Comparison of ENCODE assay signal across 1 cellular context in the genomic region with DNA sequence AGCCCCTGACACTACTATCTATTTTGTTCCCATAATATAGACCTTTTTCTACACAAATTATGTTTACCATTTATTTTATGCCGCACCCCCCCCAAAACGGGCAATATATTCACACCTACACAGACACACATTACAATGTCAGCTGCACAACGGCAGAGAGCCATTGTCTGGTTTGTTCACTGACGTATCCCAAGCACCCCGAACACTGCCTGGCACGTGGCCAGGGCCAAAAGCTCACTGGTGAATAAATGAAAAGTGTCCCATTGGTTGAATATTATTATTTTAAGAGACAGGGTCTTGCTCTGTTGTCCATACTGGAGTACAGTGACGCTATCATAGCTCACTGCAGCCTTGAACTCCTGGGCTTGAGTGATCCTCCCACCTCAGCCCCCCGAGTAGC.
TF ChIP-seq lines count a peak whose summit lies in the region.

No MANE protein-coding gene starts in this region.

TF ChIP-seq in GM23338, 12 proteins besides CTCF, POLR2A, EP300 and RAD21 (continued from another document):
- TF ChIP-seq, protein P1, sequence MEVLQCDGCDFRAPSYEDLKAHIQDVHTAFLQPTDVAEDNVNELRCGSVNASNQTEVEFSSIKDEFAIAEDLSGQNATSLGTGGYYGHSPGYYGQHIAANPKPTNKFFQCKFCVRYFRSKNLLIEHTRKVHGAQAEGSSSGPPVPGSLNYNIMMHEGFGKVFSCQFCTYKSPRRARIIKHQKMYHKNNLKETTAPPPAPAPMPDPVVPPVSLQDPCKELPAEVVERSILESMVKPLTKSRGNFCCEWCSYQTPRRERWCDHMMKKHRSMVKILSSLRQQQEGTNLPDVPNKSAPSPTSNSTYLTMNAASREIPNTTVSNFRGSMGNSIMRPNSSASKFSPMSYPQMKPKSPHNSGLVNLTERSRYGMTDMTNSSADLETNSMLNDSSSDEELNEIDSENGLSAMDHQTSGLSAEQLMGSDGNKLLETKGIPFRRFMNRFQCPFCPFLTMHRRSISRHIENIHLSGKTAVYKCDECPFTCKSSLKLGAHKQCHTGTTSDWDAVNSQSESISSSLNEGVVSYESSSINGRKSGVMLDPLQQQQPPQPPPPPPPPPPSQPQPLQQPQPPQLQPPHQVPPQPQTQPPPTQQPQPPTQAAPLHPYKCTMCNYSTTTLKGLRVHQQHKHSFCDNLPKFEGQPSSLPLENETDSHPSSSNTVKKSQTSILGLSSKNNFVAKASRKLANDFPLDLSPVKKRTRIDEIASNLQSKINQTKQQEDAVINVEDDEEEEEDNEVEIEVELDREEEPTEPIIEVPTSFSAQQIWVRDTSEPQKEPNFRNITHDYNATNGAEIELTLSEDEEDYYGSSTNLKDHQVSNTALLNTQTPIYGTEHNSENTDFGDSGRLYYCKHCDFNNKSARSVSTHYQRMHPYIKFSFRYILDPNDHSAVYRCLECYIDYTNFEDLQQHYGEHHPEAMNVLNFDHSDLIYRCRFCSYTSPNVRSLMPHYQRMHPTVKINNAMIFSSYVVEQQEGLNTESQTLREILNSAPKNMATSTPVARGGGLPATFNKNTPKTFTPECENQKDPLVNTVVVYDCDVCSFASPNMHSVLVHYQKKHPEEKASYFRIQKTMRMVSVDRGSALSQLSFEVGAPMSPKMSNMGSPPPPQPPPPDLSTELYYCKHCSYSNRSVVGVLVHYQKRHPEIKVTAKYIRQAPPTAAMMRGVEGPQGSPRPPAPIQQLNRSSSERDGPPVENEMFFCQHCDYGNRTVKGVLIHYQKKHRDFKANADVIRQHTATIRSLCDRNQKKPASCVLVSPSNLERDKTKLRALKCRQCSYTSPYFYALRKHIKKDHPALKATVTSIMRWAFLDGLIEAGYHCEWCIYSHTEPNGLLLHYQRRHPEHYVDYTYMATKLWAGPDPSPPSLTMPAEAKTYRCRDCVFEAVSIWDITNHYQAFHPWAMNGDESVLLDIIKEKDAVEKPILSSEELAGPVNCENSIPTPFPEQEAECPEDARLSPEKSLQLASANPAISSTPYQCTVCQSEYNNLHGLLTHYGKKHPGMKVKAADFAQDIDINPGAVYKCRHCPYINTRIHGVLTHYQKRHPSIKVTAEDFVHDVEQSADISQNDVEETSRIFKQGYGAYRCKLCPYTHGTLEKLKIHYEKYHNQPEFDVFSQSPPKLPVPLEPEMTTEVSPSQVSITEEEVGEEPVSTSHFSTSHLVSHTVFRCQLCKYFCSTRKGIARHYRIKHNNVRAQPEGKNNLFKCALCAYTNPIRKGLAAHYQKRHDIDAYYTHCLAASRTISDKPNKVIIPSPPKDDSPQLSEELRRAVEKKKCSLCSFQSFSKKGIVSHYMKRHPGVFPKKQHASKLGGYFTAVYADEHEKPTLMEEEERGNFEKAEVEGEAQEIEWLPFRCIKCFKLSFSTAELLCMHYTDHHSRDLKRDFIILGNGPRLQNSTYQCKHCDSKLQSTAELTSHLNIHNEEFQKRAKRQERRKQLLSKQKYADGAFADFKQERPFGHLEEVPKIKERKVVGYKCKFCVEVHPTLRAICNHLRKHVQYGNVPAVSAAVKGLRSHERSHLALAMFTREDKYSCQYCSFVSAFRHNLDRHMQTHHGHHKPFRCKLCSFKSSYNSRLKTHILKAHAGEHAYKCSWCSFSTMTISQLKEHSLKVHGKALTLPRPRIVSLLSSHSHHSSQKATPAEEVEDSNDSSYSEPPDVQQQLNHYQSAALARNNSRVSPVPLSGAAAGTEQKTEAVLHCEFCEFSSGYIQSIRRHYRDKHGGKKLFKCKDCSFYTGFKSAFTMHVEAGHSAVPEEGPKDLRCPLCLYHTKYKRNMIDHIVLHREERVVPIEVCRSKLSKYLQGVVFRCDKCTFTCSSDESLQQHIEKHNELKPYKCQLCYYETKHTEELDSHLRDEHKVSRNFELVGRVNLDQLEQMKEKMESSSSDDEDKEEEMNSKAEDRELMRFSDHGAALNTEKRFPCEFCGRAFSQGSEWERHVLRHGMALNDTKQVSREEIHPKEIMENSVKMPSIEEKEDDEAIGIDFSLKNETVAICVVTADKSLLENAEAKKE (CRISPR knock-in tag; IDR thresholded peaks at IDR 0.05), result no peak
